In genomic region chr9:114677418-114677817, GRCh38 we compare ENCODE assay signal across 11 cellular contexts. TPM values are rescaled to one million over a fixed set of nuclear protein-coding genes. Genes with fewer than 3 reads are reported as not detected.
DNase-seq lines count a peak whose midpoint lies in the region; ATAC-seq, FAIRE-seq and TF ChIP-seq lines count a peak whose summit lies in the region.
"Had no signal": no experiment of that assay in that cellular context is flagged by ENCODE, and none has a peak within 500 bp of the region (broad histone marks: within the 10 kb centered on the region; RNA-seq: fewer than 3 reads in every experiment).

No MANE protein-coding gene starts in this region.

- H3K9ac ChIP-seq in fibroblast of lung (ENCODE audit: insufficient read depth, low read length) = no peak overlapping the region

- H3K4me2 ChIP-seq in fibroblast of lung (ENCODE audit: extremely low read depth, insufficient read depth, low read length) = peak overlapping the region; percentile 17

- FAIRE-seq in urothelium cell line (lab: Jason Lieb, UNC) = no peak
- FAIRE-seq: G401.6 had no signal

- H3K27me3 Mint-ChIP-seq in activated CD4-positive, alpha-beta memory T cell treated with anti-CD3 and anti-CD28 coated beads for 36 hours = peaks cover 8% of the 10 kb centered on the region

- no peaks in the 10 kb centered on the region for H4K20me1 ChIP-seq in fibroblast of lung (ENCODE audit: control insufficient read depth, extremely low read depth, insufficient read depth, low read length)

- ATAC-seq in Right ventricle myocardium superior (ENCODE audit: poor library complexity) (no peak), HG02678 (IDR thresholded peaks at IDR 0.05; ENCODE audit: unreplicated experiment) (no peak)
- ATAC-seq: psoas muscle had no signal

- CTCF ChIA-PET in activated CD4-positive, alpha-beta memory T cell treated with anti-CD3 and anti-CD28 coated beads for 36 hours (lab: Charles Lee) = interaction anchor here (0.7 to 10.6 kb wide), 8 partner anchors 12 to 337 kb away, joined by 3 to 242 read pairs (median 5); no protein-coding TSS in a partner anchor

- peaks cover 43% of the 10 kb centered on the region for H3K4me1 Mint-ChIP-seq in activated CD4-positive, alpha-beta memory T cell treated with anti-CD3 and anti-CD28 coated beads for 36 hours (ENCODE audit: low read depth)

- H3K9me3 ChIP-seq in cardiac muscle cell (ENCODE audit: low read depth) = no peaks in the 10 kb centered on the region
- H3K9me3 ChIP-seq in fibroblast of lung (ENCODE audit: control insufficient read depth, insufficient read depth, low read depth, low read length) = no peaks in the 10 kb centered on the region
- H3K9me3 ChIP-seq: psoas muscle had no signal

- H3K27me3 ChIP-seq in cardiac muscle cell = peaks cover 21% of the 10 kb centered on the region
- no peaks in the 10 kb centered on the region for H3K27me3 ChIP-seq in fibroblast of lung (ENCODE audit: control insufficient read depth, insufficient read depth, low read length)

- no peaks in the 10 kb centered on the region for H3K4me1 ChIP-seq in cardiac muscle cell (ENCODE audit: low read depth)
- H3K4me1 ChIP-seq in fibroblast of lung (ENCODE audit: control insufficient read depth, extremely low read depth, insufficient read depth, low read length) = peaks cover 2% of the 10 kb centered on the region
- H3K4me1 ChIP-seq: psoas muscle had no signal

- H3K27ac ChIP-seq in cardiac muscle cell (no peak overlapping the region), fibroblast of lung (ENCODE audit: insufficient read depth, low read length) (no peak overlapping the region)
- H3K27ac ChIP-seq: psoas muscle had no signal

- POLR2A ChIA-PET in activated CD4-positive, alpha-beta memory T cell treated with anti-CD3 and anti-CD28 coated beads for 36 hours (lab: Charles Lee) = no interaction called here

- H3K4me3 ChIP-seq in cardiac muscle cell (no peak overlapping the region), fibroblast of lung (replicated peaks in 1 of 4; ENCODE audit: control extremely low read depth in 1 of 4, insufficient read depth in 1 of 4, low read depth in 3 of 4, low read length in 4 of 4) (no peak overlapping the region)
- H3K4me3 ChIP-seq: psoas muscle had no signal

- peak; percentile 84 to 98 for DNase-seq in cardiac muscle cell (ENCODE audit: low read depth in 1 of 2, low spot score in 1 of 2)
- DNase-seq in Right ventricle myocardium superior = no peak
- DNase-seq in NCI-H82 (lab: John Stamatoyannopoulos, UW) = peak; percentile 68
- DNase-seq in fibroblast of lung (ENCODE audit: low read depth in 2 of 2) = peak; percentile 99 to 100
- DNase-seq in urothelium cell line (ENCODE audit: low spot score) = peak; percentile 85
- no peak for DNase-seq in activated CD4-positive, alpha-beta memory T cell treated with anti-CD3 and anti-CD28 coated beads for 36 hours
- no peak for DNase-seq in stimulated activated CD8-positive, alpha-beta memory T cell treated with anti-CD3 and anti-CD28 coated beads, Interleukin-4, amount 100 ng/mL, for 48 hours
- DNase-seq: psoas muscle had no signal

- H3K36me3 Mint-ChIP-seq in activated CD4-positive, alpha-beta memory T cell treated with anti-CD3 and anti-CD28 coated beads for 36 hours = no peaks in the 10 kb centered on the region
- H3K36me3 Mint-ChIP-seq: activated naive CD4-positive, alpha-beta T cell treated with anti-CD3 and anti-CD28 coated beads, Interleukin-2, amount 50 U/mL, for 24 hours had no signal

- H3K4me3 Mint-ChIP-seq in activated CD4-positive, alpha-beta memory T cell treated with anti-CD3 and anti-CD28 coated beads for 36 hours = no peak overlapping the region
- H3K4me3 Mint-ChIP-seq: activated naive CD4-positive, alpha-beta T cell treated with anti-CD3 and anti-CD28 coated beads, Interleukin-2, amount 50 U/mL, for 24 hours had no signal

- H3K36me3 ChIP-seq in cardiac muscle cell (no peaks in the 10 kb centered on the region), fibroblast of lung (ENCODE audit: control insufficient read depth, insufficient read depth, low read length) (no peaks in the 10 kb centered on the region)

- intact Hi-C loops in Right ventricle myocardium superior (cut with DNase I) = no loop called here
- intact Hi-C loops in activated CD4-positive, alpha-beta memory T cell treated with anti-CD3 and anti-CD28 coated beads for 36 hours (cut with micrococcal nuclease) = no loop called here

- no peak overlapping the region for H2AFZ ChIP-seq in fibroblast of lung (ENCODE audit: low read length)

- H3K9me3 Mint-ChIP-seq in activated CD4-positive, alpha-beta memory T cell treated with anti-CD3 and anti-CD28 coated beads for 36 hours = no peaks in the 10 kb centered on the region
- H3K9me3 Mint-ChIP-seq: activated naive CD4-positive, alpha-beta T cell treated with anti-CD3 and anti-CD28 coated beads, Interleukin-2, amount 50 U/mL, for 24 hours had no signal

- no peak overlapping the region for H3K27ac Mint-ChIP-seq in activated CD4-positive, alpha-beta memory T cell treated with anti-CD3 and anti-CD28 coated beads for 36 hours
- H3K27ac Mint-ChIP-seq: activated naive CD4-positive, alpha-beta T cell treated with anti-CD3 and anti-CD28 coated beads, Interleukin-2, amount 50 U/mL, for 24 hours had no signal

- no peaks in the 10 kb centered on the region for H3K79me2 ChIP-seq in fibroblast of lung (ENCODE audit: control insufficient read depth, insufficient read depth, low read length)

- no peak for TF ChIP-seq CTCF in cardiac muscle cell (IDR thresholded peaks at IDR 0.05; ENCODE audit: low read depth, low read length)
- no peak for TF ChIP-seq CTCF in fibroblast of lung (conservative IDR thresholded peaks at IDR 0.05 in 1 of 2, IDR thresholded peaks at IDR 0.05 in 1 of 2; ENCODE audit: low read depth in 1 of 2, low read length in 2 of 2)

RNA-seq across cellular contexts. Expression of gene TEX48, which starts 4.6 kb away (rescaled TPM):
- total RNA-seq in cardiac muscle cell (not detected in 2 replicates), Right ventricle myocardium superior (not detected), fibroblast of lung (not detected in 2 replicates)
- polyA plus RNA-seq in cardiac muscle cell (not detected in 2 replicates), fibroblast of lung (not detected in 2 replicates)
- polyA plus RNA-seq in fibroblast of lung (2012) = not detected in 2 replicates
- polyA minus RNA-seq in fibroblast of lung (ENCODE audit: low replicate concordance) = not detected in 2 replicates
- 1 to 10 TPM in 1 of 2 experiments, under 1 TPM in 1; 0.57 to 1.2 TPM for total RNA-seq in activated CD4-positive, alpha-beta memory T cell treated with anti-CD3 and anti-CD28 coated beads for 36 hours
- total RNA-seq: psoas muscle had no signal
- polyA plus RNA-seq: psoas muscle had no signal

RNA-seq across cellular contexts. Expression of gene TEX53, which starts 19.8 kb away (rescaled TPM):
- not detected in 2 replicates for total RNA-seq in cardiac muscle cell
- polyA plus RNA-seq in cardiac muscle cell = not detected in 2 replicates
- total RNA-seq in Right ventricle myocardium superior = not detected
- total RNA-seq in fibroblast of lung = not detected in 2 replicates
- polyA plus RNA-seq in fibroblast of lung = not detected in 2 replicates
- not detected in 2 replicates for polyA plus RNA-seq in fibroblast of lung (2012)
- polyA minus RNA-seq in fibroblast of lung (ENCODE audit: low replicate concordance) = not detected in 2 replicates
- total RNA-seq in activated CD4-positive, alpha-beta memory T cell treated with anti-CD3 and anti-CD28 coated beads for 36 hours = not detected
- total RNA-seq: psoas muscle had no signal
- polyA plus RNA-seq: psoas muscle had no signal

Comparison
In these comparisons a context has a peak if more than half of its experiments do, and no peak if none do; other contexts are left out.
1. DNase-seq: peak in cardiac muscle cell (2 of 2), NCI-H82 (single experiment), fibroblast of lung (2 of 2) and urothelium cell line (single experiment); none in Right ventricle myocardium superior (single experiment), activated CD4-positive, alpha-beta memory T cell treated with anti-CD3 and anti-CD28 coated beads for 36 hours (single experiment) and stimulated activated CD8-positive, alpha-beta memory T cell treated with anti-CD3 and anti-CD28 coated beads, Interleukin-4, amount 100 ng/mL, for 48 hours (single experiment).